In the genomic region with DNA sequence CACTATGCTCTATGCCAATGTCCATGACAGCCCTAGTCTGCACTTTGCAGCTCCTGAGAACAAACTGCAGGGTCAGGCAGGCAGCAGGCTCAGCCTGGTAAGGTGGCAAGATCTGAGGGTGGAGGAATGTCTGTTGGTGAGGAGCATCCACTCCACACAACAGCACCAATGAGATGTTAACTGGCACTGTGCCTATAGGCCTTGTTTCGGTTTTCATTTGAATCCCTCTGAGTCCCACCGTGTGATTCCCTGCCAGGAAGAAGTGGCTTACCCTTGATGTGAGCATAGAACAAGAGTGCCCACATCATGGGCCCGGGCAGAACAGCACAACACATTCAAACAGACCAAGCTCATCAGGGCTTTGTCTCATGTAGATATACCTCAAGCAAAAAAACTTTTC, we compare ENCODE assay signal across 19 cellular contexts. TPM values are rescaled to one million over a fixed set of nuclear protein-coding genes. Genes with fewer than 3 reads are reported as not detected.
DNase-seq lines count a peak whose midpoint lies in the region; ATAC-seq and TF ChIP-seq lines count a peak whose summit lies in the region.
"Had no signal": no experiment of that assay in that cellular context is flagged by ENCODE, and none has a peak within 500 bp of the region (broad histone marks: within the 10 kb centered on the region; RNA-seq: fewer than 3 reads in every experiment).

No MANE protein-coding gene starts in this region.

- H3K18ac ChIP-seq in IMR-90 (ENCODE audit: low read depth, low read length) (no peak overlapping the region), mesendoderm (ENCODE audit: low read length) (no peak overlapping the region)

- 0 out of 2 replicates have a peak overlapping the region, but pooled peaks have one; percentile 14 for H3K14ac ChIP-seq in IMR-90 (replicated peaks; ENCODE audit: low read depth, low read length)

- H3K4me1 Mint-ChIP-seq in activated T-cell treated with anti-CD3 and anti-CD28 coated beads, Interleukin-2, amount 50 U/mL, for 4 hours (ENCODE audit: low read depth): no peaks in the 10 kb centered on the region

- no peak overlapping the region for H4K91ac ChIP-seq in IMR-90 (ENCODE audit: insufficient read depth, low read depth, low read length)

- H3K4ac ChIP-seq in IMR-90 (ENCODE audit: low read depth, low read length) (no peak overlapping the region), mesendoderm (ENCODE audit: low read depth, low read length) (no peak overlapping the region)

- H3K79me1 ChIP-seq in IMR-90 (ENCODE audit: low read depth in 1 of 2, low read length in 2 of 2) (peaks cover 0 to 6% of the 10 kb centered on the region in 2 experiments; a peak in 1 of 4 replicates), mesendoderm (ENCODE audit: low read length) (no peaks in the 10 kb centered on the region)

- peaks cover 8% of the 10 kb centered on the region for H3K9me1 ChIP-seq in IMR-90 (ENCODE audit: insufficient read depth, low read length)

- H3K9me3 ChIP-seq in IMR-90 (ENCODE audit: control insufficient read depth, insufficient read depth, low read length): no peaks in the 10 kb centered on the region
- H3K9me3 ChIP-seq in effector memory CD4-positive, alpha-beta T cell (ENCODE audit: control insufficient read depth, low read length): no peaks in the 10 kb centered on the region
- H3K9me3 ChIP-seq: mucosa of descending colon had no signal

- H4K5ac ChIP-seq in IMR-90 (ENCODE audit: low read depth, low read length) (no peak overlapping the region), mesendoderm (ENCODE audit: low read length) (no peak overlapping the region)

- H3K4me1 ChIP-seq in IMR-90 (ENCODE audit: control insufficient read depth, insufficient read depth, low read length) (no peaks in the 10 kb centered on the region), mesendoderm (ENCODE audit: control insufficient read depth, low read depth, low read length) (peaks cover 7% of the 10 kb centered on the region)
- H3K4me1 ChIP-seq in effector memory CD4-positive, alpha-beta T cell (ENCODE audit: control insufficient read depth, insufficient read depth, low read length, poor library complexity, severe bottlenecking): no peaks in the 10 kb centered on the region

- H2BK120ac ChIP-seq in IMR-90 (ENCODE audit: low read depth, low read length) (no peak overlapping the region), mesendoderm (ENCODE audit: low read depth, low read length) (no peak overlapping the region)

- no peak overlapping the region for H3K4me3 ChIP-seq in IMR-90 (ENCODE audit: insufficient read depth, low read depth, low read length)
- no peak overlapping the region for H3K4me3 ChIP-seq in mesendoderm (ENCODE audit: low read length)
- H3K4me3 ChIP-seq in H7 (ENCODE audit: insufficient read depth, low read depth, low read length): no peak overlapping the region
- no peak overlapping the region for H3K4me3 ChIP-seq in effector memory CD4-positive, alpha-beta T cell (ENCODE audit: insufficient read depth, low read depth, low read length, poor library complexity, severe bottlenecking)
- H3K4me3 ChIP-seq: mucosa of descending colon had no signal

- H2BK5ac ChIP-seq in IMR-90 (ENCODE audit: low read depth, low read length, poor library complexity, severe bottlenecking) (no peak overlapping the region), mesendoderm (ENCODE audit: low read length) (no peak overlapping the region)

- DNase-seq in DMS 273 (lab: John Stamatoyannopoulos, UW; ENCODE audit: unreplicated experiment) (peak; percentile 41), DMS 273 treated with DMSO at 0.1 percent for 48 hours (lab: John Stamatoyannopoulos, UW) (no peak), IMR-90 (no peak), dermis blood vessel endothelial cell (peak; percentile 14), mesendoderm (no peak), H7 (no peak)
- DNase-seq in effector memory CD4-positive, alpha-beta T cell: no peak
- DNase-seq in activated T-cell treated with anti-CD3 and anti-CD28 coated beads, Interleukin-2, amount 50 U/mL, for 4 hours: no peak
- DNase-seq: activated CD4-positive, alpha-beta T cell treated with anti-CD3 and anti-CD28 coated beads for 1 hour; activated naive CD4-positive, alpha-beta T cell treated with anti-CD3 and anti-CD28 coated beads, Interleukin-2, amount 50 U/mL, for 16 hours; CD4-positive, alpha-beta T cell; cortex of kidney; mucosa of descending colon; NCI-H1048; nephron progenitor cell; SW 1271 had no signal

- peaks cover 24% of the 10 kb centered on the region for H3K36me3 ChIP-seq in IMR-90 (ENCODE audit: control insufficient read depth, insufficient read depth, low read length)
- H3K36me3 ChIP-seq in mesendoderm (ENCODE audit: control insufficient read depth, insufficient read depth, low read length): peaks cover 2% of the 10 kb centered on the region
- peaks cover 9% of the 10 kb centered on the region for H3K36me3 ChIP-seq in H7 (replicated peaks; ENCODE audit: control insufficient read depth, insufficient read depth, low read length)
- peaks cover 26% of the 10 kb centered on the region for H3K36me3 ChIP-seq in effector memory CD4-positive, alpha-beta T cell (ENCODE audit: control insufficient read depth, insufficient read depth, low read length)

- POLR2A ChIA-PET in IMR-90 (lab: Charles Lee; ENCODE audit: unreplicated experiment): no interaction called here

- H2BK15ac ChIP-seq in IMR-90 (ENCODE audit: low read depth, low read length) (no peak overlapping the region), mesendoderm (replicated peaks; ENCODE audit: low read depth) (no peak overlapping the region)

- no peak overlapping the region for H2AK9ac ChIP-seq in IMR-90 (replicated peaks; ENCODE audit: low read depth, low read length, poor library complexity)

- TF ChIP-seq RAD21 in IMR-90 (IDR thresholded peaks at IDR 0.05; ENCODE audit: low read length): no peak

- in situ Hi-C loops in IMR-90 (cut with MboI; ENCODE audit: low sequenced_read_pairs): no loop called here

- CTCF ChIA-PET in IMR-90 (lab: Yijun Ruan, JAX): no interaction called here

- no peak overlapping the region for H3K4me3 Mint-ChIP-seq in activated T-cell treated with anti-CD3 and anti-CD28 coated beads, Interleukin-2, amount 50 U/mL, for 4 hours
- H3K4me3 Mint-ChIP-seq: CD4-positive, alpha-beta T cell; nephron progenitor cell had no signal

- TF ChIP-seq CTCF in IMR-90 (conservative IDR thresholded peaks at IDR 0.05; ENCODE audit: low read depth, low read length): no peak

- intact Hi-C loops in IMR-90 (cut with micrococcal nuclease): no loop called here

- no peak for TF ChIP-seq POLR2A in IMR-90 (IDR thresholded peaks at IDR 0.05; ENCODE audit: low read depth, low read length)

- H3K9me3 Mint-ChIP-seq in activated T-cell treated with anti-CD3 and anti-CD28 coated beads, Interleukin-2, amount 50 U/mL, for 4 hours: no peaks in the 10 kb centered on the region
- H3K9me3 Mint-ChIP-seq: CD4-positive, alpha-beta T cell; nephron progenitor cell had no signal

- H3K56ac ChIP-seq in IMR-90 (ENCODE audit: extremely low read depth, insufficient read depth, low read length): no peak overlapping the region
- H3K56ac ChIP-seq in mesendoderm (ENCODE audit: low read length): no peak overlapping the region

- H2AK5ac ChIP-seq in IMR-90 (ENCODE audit: low read depth, low read length) (no peak overlapping the region), mesendoderm (ENCODE audit: low read length) (no peak overlapping the region)

- H3K4me2 ChIP-seq in IMR-90 (ENCODE audit: low read depth, low read length) (no peak overlapping the region), mesendoderm (ENCODE audit: low read length) (no peak overlapping the region)

- dilution Hi-C loops in IMR-90 (cut with HindIII; ENCODE audit: low sequenced_read_pairs, unreplicated experiment): no loop called here

- no peak overlapping the region for H2BK20ac ChIP-seq in IMR-90 (ENCODE audit: low read depth, low read length)

- ATAC-seq in IMR-90 (ENCODE audit: low read depth): no peak
- no peak for ATAC-seq in activated T-cell treated with anti-CD3 and anti-CD28 coated beads, Interleukin-2, amount 50 U/mL, for 4 hours
- ATAC-seq: mucosa of descending colon had no signal

- H3K23ac ChIP-seq in IMR-90 (ENCODE audit: low read depth, low read length): no peak overlapping the region
- no peak overlapping the region for H3K23ac ChIP-seq in mesendoderm (ENCODE audit: low read length)

- H4K8ac ChIP-seq in IMR-90 (ENCODE audit: low read depth in 2 of 2, low read length in 2 of 2) (no peak overlapping the region), mesendoderm (ENCODE audit: low read depth, low read length) (no peak overlapping the region)

- H3K9ac ChIP-seq in IMR-90 (ENCODE audit: low read depth, low read length) (no peak overlapping the region), mesendoderm (ENCODE audit: low read length) (no peak overlapping the region)

- no CpG with 5 or more reads among the region's 3 CpGs for WGBS in IMR-90 (ENCODE audit: extremely low coverage in 2 of 2, insufficient read length in 1 of 2), 2 experiments
- no CpG with 5 or more reads among the region's 3 CpGs for WGBS in mesendoderm (ENCODE audit: extremely low coverage, insufficient coverage, low lambda C conversion rate)

- no peak overlapping the region for H2AFZ ChIP-seq in IMR-90 (replicated peaks; ENCODE audit: low read length, poor library complexity)

- peaks cover 59% of the 10 kb centered on the region for H3K36me3 Mint-ChIP-seq in activated T-cell treated with anti-CD3 and anti-CD28 coated beads, Interleukin-2, amount 50 U/mL, for 4 hours (ENCODE audit: insufficient read depth)

- H3K27me3 Mint-ChIP-seq in activated T-cell treated with anti-CD3 and anti-CD28 coated beads, Interleukin-2, amount 50 U/mL, for 4 hours (ENCODE audit: low read depth): no peaks in the 10 kb centered on the region
- H3K27me3 Mint-ChIP-seq: CD4-positive, alpha-beta T cell; progenitor cell of endocrine pancreas had no signal

- H3K27ac ChIP-seq in IMR-90 (ENCODE audit: insufficient read depth, low read length) (no peak overlapping the region), mesendoderm (ENCODE audit: low read depth, low read length) (peak overlapping the region; percentile 7)
- no peak overlapping the region for H3K27ac ChIP-seq in effector memory CD4-positive, alpha-beta T cell (ENCODE audit: insufficient read depth, low read length, poor library complexity, severe bottlenecking)
- H3K27ac ChIP-seq: 22Rv1 had no signal

- BruUV-seq in IMR-90 (replicated peaks; lab: Mats Ljungman, UMichigan): no TSS peak

- H3K79me2 ChIP-seq in mesendoderm (ENCODE audit: control insufficient read depth, insufficient read depth, low read length): no peaks in the 10 kb centered on the region

- H4K20me1 ChIP-seq in IMR-90 (ENCODE audit: insufficient read depth, low read length): peaks cover 9% of the 10 kb centered on the region; the same call in 1 of the 2 replicates

- H3K27me3 ChIP-seq in IMR-90 (ENCODE audit: control insufficient read depth, insufficient read depth, low read length) (no peaks in the 10 kb centered on the region), mesendoderm (ENCODE audit: insufficient read depth, low read length, poor library complexity) (no peaks in the 10 kb centered on the region), H7 (ENCODE audit: control insufficient read depth, insufficient read depth, low read length) (no peaks in the 10 kb centered on the region)
- no peaks in the 10 kb centered on the region for H3K27me3 ChIP-seq in effector memory CD4-positive, alpha-beta T cell (replicated peaks; ENCODE audit: control insufficient read depth, insufficient read depth, low read length, poor library complexity, severe bottlenecking)

RNA-seq across cellular contexts. Expression of gene CHRM4, which starts 44.1 kb away (rescaled TPM):
- total RNA-seq in IMR-90 (2012; rRNA removed): 0.18 and 0.28 TPM in 2 replicates
- 0.09 and 0.19 TPM in 2 replicates for polyA plus RNA-seq in IMR-90 (2012; rRNA removed)
- 0.16 and 0.19 TPM in 2 replicates for polyA plus RNA-seq in IMR-90 (2012; cell fraction: cytosol; rRNA removed)
- 0.49 and 1.0 TPM in 2 replicates for polyA plus RNA-seq in IMR-90 (2012; cell fraction: nucleus; rRNA removed; ENCODE audit: low replicate concordance)
- total RNA-seq in dermis blood vessel endothelial cell: 0.09 and 0.17 TPM in 2 replicates
- 0.14 TPM for polyA plus RNA-seq in mesendoderm (2013, experiment 1 of 2)
- polyA plus RNA-seq in mesendoderm (2013, experiment 2 of 2): 0.15 TPM
- total RNA-seq in H7 (2014; rRNA removed; shearing (Covaris generic)): 0.14 TPM in 1 of 2 replicates, not detected in the other
- total RNA-seq in activated T-cell treated with anti-CD3 and anti-CD28 coated beads, Interleukin-2, amount 50 U/mL, for 4 hours: under 1 TPM; 0.13 to 0.52 (median 0.25) TPM
- polyA plus RNA-seq: liver had no signal

RNA-seq across cellular contexts. Expression of gene MDK, which starts 54.2 kb away (rescaled TPM):
- total RNA-seq in IMR-90 (2012; rRNA removed) (23.1 and 25.8 TPM in 2 replicates), dermis blood vessel endothelial cell (46.1 and 59.6 TPM in 2 replicates)
- 377 and 389 TPM in 2 replicates for polyA plus RNA-seq in IMR-90 (2012; rRNA removed)
- polyA plus RNA-seq in IMR-90 (2012; cell fraction: cytosol; rRNA removed): 720 and 780 TPM in 2 replicates
- polyA plus RNA-seq in IMR-90 (2012; cell fraction: nucleus; rRNA removed; ENCODE audit: low replicate concordance): 135 and 153 TPM in 2 replicates
- 371 TPM for polyA plus RNA-seq in mesendoderm (2013, experiment 1 of 2)
- polyA plus RNA-seq in mesendoderm (2013, experiment 2 of 2): 374 TPM
- total RNA-seq in H7 (2014; rRNA removed; shearing (Covaris generic)): 672 and 771 TPM in 2 replicates
- total RNA-seq in activated T-cell treated with anti-CD3 and anti-CD28 coated beads, Interleukin-2, amount 50 U/mL, for 4 hours: 1 to 10 TPM; 2.1 to 3.0 (median 2.9) TPM

Comparison
In these comparisons a context has a peak if more than half of its experiments do, and no peak if none do; other contexts are left out.
1. DNase-seq: peak in DMS 273 (single experiment) and dermis blood vessel endothelial cell (single experiment); none in DMS 273 treated with DMSO at 0.1 percent for 48 hours (single experiment), IMR-90 (single experiment), mesendoderm (single experiment), H7 (single experiment), effector memory CD4-positive, alpha-beta T cell (0 of 3) and activated T-cell treated with anti-CD3 and anti-CD28 coated beads, Interleukin-2, amount 50 U/mL, for 4 hours (single experiment).
2. RNA of gene MDK, which starts 54.2 kb away (total RNA-seq): 672 to 771 TPM in H7; 46.1 to 59.6 TPM in dermis blood vessel endothelial cell, 23.1 to 25.8 TPM in IMR-90 and 2.1 to 3.0 TPM in activated T-cell treated with anti-CD3 and anti-CD28 coated beads, Interleukin-2, amount 50 U/mL, for 4 hours; every median in the first group is over 10 times any median in the second.